In genomic region chr18:48719988-48720654, GRCh38 we compare ENCODE assay signal across 14 cellular contexts.
DNase-seq lines count a peak whose midpoint lies in the region; ATAC-seq and TF ChIP-seq lines count a peak whose summit lies in the region.
"Had no signal": no experiment of that assay in that cellular context is flagged by ENCODE, and none has a peak within 500 bp of the region (broad histone marks: within the 10 kb centered on the region; RNA-seq: fewer than 3 reads in every experiment).

No MANE protein-coding gene starts in this region.

- H3K4me3 ChIP-seq in BLaER1 treated with 17β-estradiol and CSF1 and Interleukin-3, amounts not matched to agents 10 nM and 100 nM, result no peak overlapping the region
- H3K4me3 ChIP-seq in neuronal stem cell (ENCODE audit: low read length in 2 of 2) (no peak overlapping the region), esophagus muscularis mucosa (no peak overlapping the region), suprapubic skin (no peak overlapping the region)
- H3K4me3 ChIP-seq: right atrium auricular region had no signal

- H3K36me3 ChIP-seq in BLaER1 treated with 17β-estradiol and CSF1 and Interleukin-3, amounts not matched to agents 10 nM and 100 nM, result peaks cover 5 to 46% (median 12%) of the 10 kb centered on the region in 11 experiments; a peak in 17 of 22 replicates
- H3K36me3 ChIP-seq in neuronal stem cell (replicated peaks in 1 of 2; ENCODE audit: control insufficient read depth in 2 of 2, insufficient read depth in 2 of 2, low read length in 2 of 2) (no peaks in the 10 kb centered on the region), esophagus muscularis mucosa (peaks cover 0 to 16% (median 12%) of the 10 kb centered on the region in 4 donors), suprapubic skin (peaks cover 7% of the 10 kb centered on the region)

- peaks cover 0 to 15% (median 0%) of the 10 kb centered on the region in 11 experiments; a peak in 6 of 22 replicates for H4K20me1 ChIP-seq in BLaER1 treated with 17β-estradiol and CSF1 and Interleukin-3, amounts not matched to agents 10 nM and 100 nM

- H3K4me1 ChIP-seq in BLaER1 treated with 17β-estradiol and CSF1 and Interleukin-3, amounts not matched to agents 10 nM and 100 nM, result peaks cover 15 to 47% (median 28%) of the 10 kb centered on the region in 10 experiments
- H3K4me1 ChIP-seq in neuronal stem cell (ENCODE audit: control insufficient read depth in 2 of 2, insufficient read depth in 1 of 2, low read depth in 1 of 2, low read length in 2 of 2), result peaks cover 0 to 9% of the 10 kb centered on the region in 2 donors
- peaks cover 14 to 35% (median 30%) of the 10 kb centered on the region in 4 donors for H3K4me1 ChIP-seq in esophagus muscularis mucosa
- peaks cover 13% of the 10 kb centered on the region for H3K4me1 ChIP-seq in suprapubic skin

- no peak overlapping the region for H2BK120ac ChIP-seq in neuronal stem cell (ENCODE audit: low read depth, low read length)

- TF ChIP-seq POLR2A in esophagus muscularis mucosa (IDR thresholded peaks at IDR 0.05; ENCODE audit: low read depth) (no peak), suprapubic skin (IDR thresholded peaks at IDR 0.05) (no peak)

- intact Hi-C loops in esophagus muscularis mucosa (cut with DNase I), result no loop called here

- no peak overlapping the region for H2BK5ac ChIP-seq in neuronal stem cell (ENCODE audit: low read length)

- H3K27me3 ChIP-seq in BLaER1 treated with 17β-estradiol and CSF1 and Interleukin-3, amounts not matched to agents 10 nM and 100 nM, result no peaks in the 10 kb centered on the region
- H3K27me3 ChIP-seq in neuronal stem cell (ENCODE audit: control insufficient read depth in 3 of 3, insufficient read depth in 3 of 3, low read depth in 1 of 3, low read length in 3 of 3), result no peaks in the 10 kb centered on the region
- H3K27me3 ChIP-seq in esophagus muscularis mucosa, result no peaks in the 10 kb centered on the region
- no peaks in the 10 kb centered on the region for H3K27me3 ChIP-seq in suprapubic skin
- H3K27me3 ChIP-seq: right atrium auricular region had no signal

- H3K27ac ChIP-seq in BLaER1 treated with 17β-estradiol and CSF1 and Interleukin-3, amounts not matched to agents 10 nM and 100 nM, result no peak overlapping the region
- H3K27ac ChIP-seq in neuronal stem cell (replicated peaks; ENCODE audit: low read length) (no peak overlapping the region), esophagus muscularis mucosa (replicated peaks in 1 of 4) (no peak overlapping the region), suprapubic skin (no peak overlapping the region)
- H3K27ac ChIP-seq: right atrium auricular region had no signal

- peak overlapping the region in 6 of 11 experiments; percentile 4 to 39 (median 30); a peak in 7 of 22 replicates for H3K4me2 ChIP-seq in BLaER1 treated with 17β-estradiol and CSF1 and Interleukin-3, amounts not matched to agents 10 nM and 100 nM
- H3K4me2 ChIP-seq in neuronal stem cell (ENCODE audit: insufficient read depth, low read length, poor library complexity, severe bottlenecking), result no peak overlapping the region

- no peak overlapping the region; a peak in 1 of 22 replicates for H3K9ac ChIP-seq in BLaER1 treated with 17β-estradiol and CSF1 and Interleukin-3, amounts not matched to agents 10 nM and 100 nM
- H3K9ac ChIP-seq in neuronal stem cell (ENCODE audit: low read depth, low read length, poor library complexity), result no peak overlapping the region

- WGBS in neuronal stem cell (ENCODE audit: extremely low coverage in 2 of 2, insufficient read length in 2 of 2, insufficient replicate concordance in 1 of 2), 2 donors, result no CpG with 5 or more reads among the region's 11 CpGs
- WGBS in esophagus muscularis mucosa, result 66% methylated on average over 10 of the region's 11 CpGs
- 64% methylated on average over 7 of the region's 11 CpGs for WGBS in suprapubic skin

- H2AK5ac ChIP-seq in neuronal stem cell (ENCODE audit: low read depth, low read length), result no peak overlapping the region

- no peaks in the 10 kb centered on the region for H3K79me1 ChIP-seq in neuronal stem cell (ENCODE audit: low read depth, low read length)

- H2BK15ac ChIP-seq in neuronal stem cell (ENCODE audit: low read length), result no peak overlapping the region

- no peak overlapping the region for H3K4ac ChIP-seq in neuronal stem cell (ENCODE audit: low read length)

- no peak overlapping the region for H2BK12ac ChIP-seq in neuronal stem cell (ENCODE audit: low read length)

- ATAC-seq in HG02973 (IDR thresholded peaks at IDR 0.05; ENCODE audit: unreplicated experiment), result no peak

- no peak overlapping the region for H2AFZ ChIP-seq in neuronal stem cell (ENCODE audit: low read length)

- no peak overlapping the region for H4K8ac ChIP-seq in neuronal stem cell (ENCODE audit: low read depth, low read length)

- H3K14ac ChIP-seq in neuronal stem cell (ENCODE audit: low read length), result peak overlapping the region; percentile 4

- DNase-seq in NCI-H2227 treated with DMSO at 0.1 percent for 48 hours (lab: John Stamatoyannopoulos, UW) (peak; percentile 4), dermis blood vessel endothelial cell (peak; percentile 20), neuronal stem cell (ENCODE audit: low spot score) (no peak), esophagus muscularis mucosa (ENCODE audit: extremely low spot score) (no peak), NCI-H1694 (lab: John Stamatoyannopoulos, UW) (no peak), suprapubic skin (ENCODE audit: low spot score in 2 of 2) (no peak)
- DNase-seq: activated CD4-positive, alpha-beta T cell treated with anti-CD3 and anti-CD28 coated beads for 4 hours; HCEC 1CT; NCI-H226; stimulated activated naive CD4-positive, alpha-beta T cell; SW 1271 had no signal

- no peak overlapping the region for H3K23ac ChIP-seq in neuronal stem cell (ENCODE audit: low read depth, low read length, poor library complexity)

- H3K18ac ChIP-seq in neuronal stem cell (ENCODE audit: low read length), result no peak overlapping the region

- TF ChIP-seq CTCF in esophagus muscularis mucosa (IDR thresholded peaks at IDR 0.05) (no peak), suprapubic skin (IDR thresholded peaks at IDR 0.05) (no peak)

- TF ChIP-seq EP300 in esophagus muscularis mucosa (IDR thresholded peaks at IDR 0.05) (no peak), suprapubic skin (IDR thresholded peaks at IDR 0.05) (no peak)

- H4K91ac ChIP-seq in neuronal stem cell (ENCODE audit: low read depth, low read length, poor library complexity), result no peak overlapping the region

- H3K9me3 ChIP-seq in BLaER1 treated with 17β-estradiol and CSF1 and Interleukin-3, amounts not matched to agents 10 nM and 100 nM (replicated peaks in 1 of 11), result peaks cover 0 to 14% (median 0%) of the 10 kb centered on the region in 11 experiments; a peak in 3 of 22 replicates
- H3K9me3 ChIP-seq in neuronal stem cell (replicated peaks in 1 of 2; ENCODE audit: control insufficient read depth in 2 of 2, insufficient read depth in 1 of 2, low read depth in 1 of 2, low read length in 2 of 2), result no peaks in the 10 kb centered on the region
- H3K9me3 ChIP-seq in esophagus muscularis mucosa, result no peaks in the 10 kb centered on the region
- no peaks in the 10 kb centered on the region for H3K9me3 ChIP-seq in suprapubic skin
- H3K9me3 ChIP-seq: right atrium auricular region had no signal

Comparison
In these comparisons a context has a peak if more than half of its experiments do, and no peak if none do; other contexts are left out.
1. DNase-seq: peak in NCI-H2227 treated with DMSO at 0.1 percent for 48 hours (single experiment) and dermis blood vessel endothelial cell (single experiment); none in neuronal stem cell (single experiment), esophagus muscularis mucosa (single experiment), NCI-H1694 (single experiment) and suprapubic skin (0 of 2).